ENCODE assay signal across 11 cellular contexts in the genomic region with DNA sequence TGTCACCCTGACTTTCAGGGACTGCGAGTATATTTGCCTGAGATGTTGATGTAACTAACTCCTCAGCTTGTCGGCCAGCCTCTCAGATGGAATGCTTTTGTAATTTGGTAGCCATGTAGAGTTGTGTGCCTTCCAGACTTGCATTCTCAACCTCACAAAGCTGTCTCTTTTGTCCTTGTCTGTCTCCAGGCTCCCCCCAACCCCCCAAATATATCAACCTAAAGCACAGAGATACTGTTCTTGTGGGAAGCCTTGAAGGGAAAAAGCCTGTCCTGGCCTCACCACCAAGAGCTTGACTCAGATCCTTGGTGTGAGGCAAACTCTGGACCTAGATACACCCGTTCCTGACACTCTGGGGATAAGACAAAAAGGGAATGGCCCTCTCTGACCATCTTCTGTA. TPM values are rescaled to one million over a fixed set of nuclear protein-coding genes. Genes with fewer than 3 reads are reported as not detected.
A peak's percentile ranks its signal among the peaks of the same experiment; 100 is the strongest.
DNase-seq lines count a peak whose midpoint lies in the region; ATAC-seq, FAIRE-seq and TF ChIP-seq lines count a peak whose summit lies in the region.
"Had no signal": no experiment of that assay in that cellular context is flagged by ENCODE, and none has a peak within 500 bp of the region (broad histone marks: within the 10 kb centered on the region; RNA-seq: fewer than 3 reads in every experiment).

No MANE protein-coding gene starts in this region.

- H3K36me3 ChIP-seq in heart right ventricle (peaks cover 0 to 21% (median 0%) of the 10 kb centered on the region in 9 donors), H1 (ENCODE audit: control insufficient read depth in 2 of 4, insufficient read depth in 4 of 4, low read length in 3 of 4) (peaks cover 0 to 3% (median 0%) of the 10 kb centered on the region in 4 experiments; a peak in 2 of 8 replicates), vagina (no peaks in the 10 kb centered on the region)

- no peak overlapping the region for H3K56ac ChIP-seq in H1 (replicated peaks; ENCODE audit: insufficient read length, low read depth, low read length)

- FAIRE-seq in H1 (lab: Jason Lieb, UNC), result no peak

- H3K27me3 ChIP-seq in heart right ventricle (no peaks in the 10 kb centered on the region), H1 (replicated peaks in 1 of 4; ENCODE audit: control insufficient read depth in 3 of 4, extremely low read depth in 1 of 4, insufficient read depth in 3 of 4, low read length in 3 of 4) (no peaks in the 10 kb centered on the region), vagina (no peaks in the 10 kb centered on the region)

- H3K9me3 ChIP-seq in heart right ventricle (no peaks in the 10 kb centered on the region), H1 (ENCODE audit: insufficient read depth in 2 of 2, low read depth in 1 of 2, low read length in 1 of 2) (no peaks in the 10 kb centered on the region), vagina (no peaks in the 10 kb centered on the region)

- no peak overlapping the region for H3K23ac ChIP-seq in H1 (ENCODE audit: insufficient read length)

- H3K27me3 Mint-ChIP-seq in nephron progenitor cell (ENCODE audit: low read depth, poor library complexity), result no peaks in the 10 kb centered on the region
- H3K27me3 Mint-ChIP-seq: activated naive CD8-positive, alpha-beta T cell treated with anti-CD3 and anti-CD28 coated beads, Interleukin-2, amount 10 ng/mL, durations not matched to agents 7 days and 5 days had no signal

- no peak overlapping the region for H2BK15ac ChIP-seq in H1 (ENCODE audit: low read length)

- CTCF ChIA-PET in H1 (lab: Charles Lee; ENCODE audit: partially characterized antibody), result interaction anchor here (1.2 to 4.9 kb wide), 9 partner anchors 11 to 84 kb away, joined by 3 to 40 read pairs (median 5); a partner anchor contains a TSS

- H3K23me2 ChIP-seq in H1 (ENCODE audit: low read depth, low read length), result peaks cover 2% of the 10 kb centered on the region; the same call in 1 of the 2 replicates

- no peak for TF ChIP-seq EP300 in H1 (IDR thresholded peaks at IDR 0.05; ENCODE audit: borderline replicate concordance in 1 of 2, low read depth in 2 of 2, low read length in 2 of 2)

- TF ChIP-seq POLR2A in H1 (IDR thresholded peaks at IDR 0.05; ENCODE audit: control extremely low read depth in 1 of 2, low read depth in 2 of 2, low read length in 2 of 2), result no peak
- no peak for TF ChIP-seq POLR2A in vagina (IDR thresholded peaks at IDR 0.05)

- no peak for TF ChIP-seq RAD21 in H1 (IDR thresholded peaks at IDR 0.05 in 1 of 2, conservative IDR thresholded peaks at IDR 0.05 in 1 of 2; ENCODE audit: low read depth in 2 of 2, low read length in 2 of 2)

- no peak overlapping the region for H3K4me2 ChIP-seq in H1 (ENCODE audit: insufficient read depth in 1 of 2, low read depth in 2 of 2, low read length in 2 of 2)

- intact Hi-C loops in heart right ventricle (cut with DNase I) (loop anchor here in 1 of 10 donors (5.0 kb wide), 1 partner anchor 37 kb away; a partner anchor contains a TSS), left cardiac atrium (cut with DNase I) (no loop called here), vagina (cut with DNase I) (no loop called here)

- DNase-seq in heart right ventricle (no peak), left cardiac atrium (no peak), H1 (ENCODE audit: low read depth in 1 of 2, low spot score in 2 of 2) (no peak), nephron progenitor cell (no peak), vagina (ENCODE audit: extremely low spot score in 2 of 2) (no peak), NCI-H187 (lab: John Stamatoyannopoulos, UW) (no peak)
- DNase-seq: activated naive CD8-positive, alpha-beta T cell treated with anti-CD3 and anti-CD28 coated beads, Interleukin-2, amount 10 ng/mL, durations not matched to agents 7 days and 5 days; NCI-H2081 had no signal

- no peak overlapping the region for H3K18ac ChIP-seq in H1 (ENCODE audit: extremely low read depth, low read length)

- POLR2A ChIA-PET in H1 (lab: Charles Lee; ENCODE audit: partially characterized antibody), result interaction anchor here (1.0 to 1.8 kb wide), 3 partner anchors 9 to 81 kb away, joined by 3 to 7 read pairs (median 3); no protein-coding TSS in a partner anchor

- no peak overlapping the region for H3K4me3 ChIP-seq in heart right ventricle
- H3K4me3 ChIP-seq in H1 (ENCODE audit: extremely low read depth in 1 of 4, insufficient read depth in 2 of 4, low read depth in 3 of 4, low read length in 4 of 4), result no peak overlapping the region
- H3K4me3 ChIP-seq in vagina, result no peak overlapping the region

- ATAC-seq in heart right ventricle (no peak), left cardiac atrium (no peak), GM21825 (IDR thresholded peaks at IDR 0.05; ENCODE audit: unreplicated experiment) (no peak), HG02981 (IDR thresholded peaks at IDR 0.05; ENCODE audit: unreplicated experiment) (no peak)

- no peak overlapping the region for H2BK12ac ChIP-seq in H1 (ENCODE audit: low read depth, low read length)

- H2BK20ac ChIP-seq in H1 (ENCODE audit: low read length), result no peak overlapping the region

- no peak overlapping the region for H4K91ac ChIP-seq in H1 (replicated peaks; ENCODE audit: insufficient read length, low read length)

- no peak overlapping the region for H2AK5ac ChIP-seq in H1 (ENCODE audit: low read depth, low read length)

- H3K36me3 Mint-ChIP-seq in nephron progenitor cell (ENCODE audit: low read depth), result peaks cover 29% of the 10 kb centered on the region

- H3K27ac ChIP-seq in heart right ventricle (peak overlapping the region in 9 of 10 donors; percentile 22 to 86 (median 69)), H1 (ENCODE audit: low read depth, low read length) (no peak overlapping the region), vagina (peak overlapping the region; percentile 72)

- 74 to 75% methylated on average over 3 of the region's 3 CpGs for WGBS in heart right ventricle, 2 donors
- WGBS in H1 (ENCODE audit: extremely low coverage in 1 of 2, insufficient coverage in 1 of 2, insufficient read length in 1 of 2, insufficient replicate concordance in 2 of 2, low coverage in 1 of 2, low lambda C conversion rate in 2 of 2, missing lambda C conversion rate in 1 of 2), 2 experiments, result 91% methylated on average over 3 of the region's 3 CpGs; no CpG with 5 or more reads in 1 of the 2 experiments

- H3K14ac ChIP-seq in H1 (ENCODE audit: insufficient read length), result no peak overlapping the region

- peaks cover 2% of the 10 kb centered on the region for H3K4me1 Mint-ChIP-seq in nephron progenitor cell

- TF ChIP-seq CTCF in heart right ventricle (IDR thresholded peaks at IDR 0.05), result no peak
- no peak for TF ChIP-seq CTCF in H1 (IDR thresholded peaks at IDR 0.05; ENCODE audit: control extremely low read depth in 1 of 3, insufficient read depth in 1 of 3, low read depth in 1 of 3, low read length in 3 of 3)
- TF ChIP-seq CTCF in nephron progenitor cell (IDR thresholded peaks at IDR 0.05), result no peak
- TF ChIP-seq CTCF in vagina (IDR thresholded peaks at IDR 0.05), result no peak

- peak overlapping the region; percentile 68 for H3K27ac Mint-ChIP-seq in nephron progenitor cell
- H3K27ac Mint-ChIP-seq: activated naive CD8-positive, alpha-beta T cell treated with anti-CD3 and anti-CD28 coated beads, Interleukin-2, amount 10 ng/mL, durations not matched to agents 7 days and 5 days had no signal

- H3K4me1 ChIP-seq in heart right ventricle (peaks cover 25 to 86% (median 73%) of the 10 kb centered on the region in 9 donors), H1 (replicated peaks in 1 of 4; ENCODE audit: control insufficient read depth in 3 of 4, insufficient read depth in 4 of 4, low read length in 3 of 4) (no peaks in the 10 kb centered on the region), vagina (peaks cover 76% of the 10 kb centered on the region)

- no peak overlapping the region for H2BK120ac ChIP-seq in H1 (replicated peaks; ENCODE audit: low read depth, low read length)

- peaks cover 21% of the 10 kb centered on the region for H3K79me1 ChIP-seq in H1 (ENCODE audit: low read depth, low read length)

- no peak overlapping the region for H3K4ac ChIP-seq in H1 (replicated peaks; ENCODE audit: insufficient read length, low read depth, low read length)

- H2BK5ac ChIP-seq in H1 (ENCODE audit: low read depth, low read length), result no peak overlapping the region

- H2AFZ ChIP-seq in H1 (ENCODE audit: low read length), result no peak overlapping the region

- H3K79me2 ChIP-seq in H1 (ENCODE audit: control insufficient read depth in 1 of 2, insufficient read depth in 2 of 2, low read length in 2 of 2), result peaks cover 2 to 78% of the 10 kb centered on the region in 2 experiments; a peak in 3 of 4 replicates

- H4K20me1 ChIP-seq in H1 (replicated peaks in 1 of 2; ENCODE audit: control insufficient read depth in 1 of 2, insufficient read depth in 2 of 2, low read length in 2 of 2), result peaks cover 9 to 12% of the 10 kb centered on the region in 2 experiments

- H3K9me3 Mint-ChIP-seq in nephron progenitor cell, result no peaks in the 10 kb centered on the region
- H3K9me3 Mint-ChIP-seq: activated naive CD8-positive, alpha-beta T cell treated with anti-CD3 and anti-CD28 coated beads, Interleukin-2, amount 10 ng/mL, durations not matched to agents 7 days and 5 days had no signal

- no peak overlapping the region; a peak in 1 of 7 replicates for H3K9ac ChIP-seq in H1 (replicated peaks in 1 of 4; ENCODE audit: extremely low read depth in 1 of 4, low read depth in 3 of 4, low read length in 3 of 4)

- no peak overlapping the region for H4K5ac ChIP-seq in H1 (ENCODE audit: insufficient read length, low read depth, low read length)

- peak overlapping the region; percentile 29; the same call in 1 of the 2 replicates for H4K8ac ChIP-seq in H1 (ENCODE audit: extremely low read depth, insufficient read depth, low read length)

- H3K4me3 Mint-ChIP-seq in nephron progenitor cell, result no peak overlapping the region
- H3K4me3 Mint-ChIP-seq: activated naive CD8-positive, alpha-beta T cell treated with anti-CD3 and anti-CD28 coated beads, Interleukin-2, amount 10 ng/mL, durations not matched to agents 7 days and 5 days had no signal

RNA-seq across cellular contexts. Expression of a gene that starts 18.4 kb away (rescaled TPM):
- total RNA-seq in heart right ventricle, result 10 to 100 TPM; 41.7 to 64.4 (median 55.8) TPM
- 100 to 1,000 TPM in 1 of 2 donors, 10 to 100 TPM in 1; 78.4 to 115 TPM for polyA plus RNA-seq in heart right ventricle
- total RNA-seq in left cardiac atrium, result 10 to 100 TPM; 47.2 to 59.6 TPM
- 79.9 and 81.5 TPM in 2 replicates for total RNA-seq in H1 (2021; fragmentation: NEBNext Ultra II Directional; extraction: Animal tissue kit (Norgen Biotek cat#: 25700))
- polyA plus RNA-seq in H1 (2011; rRNA removed), result 63.3 and 82.1 TPM in 2 replicates
- polyA plus RNA-seq in H1 (2011; cell fraction: cytosol; rRNA removed), result 88.6 TPM
- 167 TPM for polyA plus RNA-seq in H1 (2011; cell fraction: nucleus; rRNA removed)
- polyA plus RNA-seq in H1 (2012, experiment 1 of 2), result 60.3 to 81.1 TPM (median 73.3 TPM) in 4 replicates
- polyA plus RNA-seq in H1 (2012, experiment 2 of 2), result 72.8 TPM
- polyA plus RNA-seq in H1 (2013, experiment 1 of 2), result 55.3 TPM
- polyA plus RNA-seq in H1 (2013, experiment 2 of 2), result 51.7 TPM
- 44.8 and 47.0 TPM in 2 replicates for polyA minus RNA-seq in H1 (2011; rRNA and poly(A)+ RNA removed)
- polyA minus RNA-seq in H1 (2011; cell fraction: cytosol; rRNA and poly(A)+ RNA removed), result 35.2 TPM
- polyA minus RNA-seq in H1 (2011; cell fraction: nucleus; rRNA and poly(A)+ RNA removed), result 50.9 TPM
- total RNA-seq in vagina, result 79.1 TPM

RNA-seq across cellular contexts. Expression of a gene that starts 18.6 kb away (rescaled TPM):
- 10 to 100 TPM in 8 of 10 donors, 1 to 10 TPM in 2; 9.2 to 14.4 (median 10.7) TPM for total RNA-seq in heart right ventricle
- 10 to 100 TPM in 1 of 2 donors, 1 to 10 TPM in 1; 6.3 to 32.1 TPM for polyA plus RNA-seq in heart right ventricle
- total RNA-seq in left cardiac atrium, result 10 to 100 TPM; 11.3 to 15.5 TPM
- total RNA-seq in H1 (2021; fragmentation: NEBNext Ultra II Directional; extraction: Animal tissue kit (Norgen Biotek cat#: 25700)), result 40.7 and 41.1 TPM in 2 replicates
- polyA plus RNA-seq in H1 (2011; rRNA removed), result 15.1 and 34.9 TPM in 2 replicates
- 32.7 TPM for polyA plus RNA-seq in H1 (2011; cell fraction: cytosol; rRNA removed)
- polyA plus RNA-seq in H1 (2011; cell fraction: nucleus; rRNA removed), result 166 TPM
- 29.1 to 42.9 TPM (median 40.6 TPM) in 4 replicates for polyA plus RNA-seq in H1 (2012, experiment 1 of 2)
- 39.8 TPM for polyA plus RNA-seq in H1 (2012, experiment 2 of 2)
- polyA plus RNA-seq in H1 (2013, experiment 1 of 2), result 27.4 TPM
- 25.6 TPM for polyA plus RNA-seq in H1 (2013, experiment 2 of 2)
- 34.6 and 39.9 TPM in 2 replicates for polyA minus RNA-seq in H1 (2011; rRNA and poly(A)+ RNA removed)
- 35.7 TPM for polyA minus RNA-seq in H1 (2011; cell fraction: cytosol; rRNA and poly(A)+ RNA removed)
- 79.5 TPM for polyA minus RNA-seq in H1 (2011; cell fraction: nucleus; rRNA and poly(A)+ RNA removed)
- total RNA-seq in vagina, result 44.0 TPM

RNA-seq across cellular contexts. Expression of a gene that starts 35.8 kb away (rescaled TPM):
- total RNA-seq in heart right ventricle (10 to 100 TPM in 2 of 10 donors, 1 to 10 TPM in 8; 4.7 to 11.3 (median 9.0) TPM), left cardiac atrium (10 to 100 TPM; 18.9 to 26.9 TPM), vagina (169 TPM)
- polyA plus RNA-seq in heart right ventricle (10 to 100 TPM in 1 of 2 donors, 1 to 10 TPM in 1; 4.6 to 17.0 TPM), H1 (2011; rRNA removed) (5.2 and 8.4 TPM in 2 replicates)
- total RNA-seq in H1 (2021; fragmentation: NEBNext Ultra II Directional; extraction: Animal tissue kit (Norgen Biotek cat#: 25700)), result 5.4 and 5.6 TPM in 2 replicates
- 3.5 TPM for polyA plus RNA-seq in H1 (2011; cell fraction: cytosol; rRNA removed)
- polyA plus RNA-seq in H1 (2011; cell fraction: nucleus; rRNA removed), result 12.3 TPM
- polyA plus RNA-seq in H1 (2012, experiment 1 of 2), result 4.4 to 8.2 TPM (median 6.4 TPM) in 4 replicates
- 5.0 TPM for polyA plus RNA-seq in H1 (2012, experiment 2 of 2)
- polyA plus RNA-seq in H1 (2013, experiment 1 of 2), result 10.2 TPM
- polyA plus RNA-seq in H1 (2013, experiment 2 of 2), result 7.5 TPM
- 7.9 and 8.0 TPM in 2 replicates for polyA minus RNA-seq in H1 (2011; rRNA and poly(A)+ RNA removed)
- polyA minus RNA-seq in H1 (2011; cell fraction: cytosol; rRNA and poly(A)+ RNA removed), result 7.6 TPM
- polyA minus RNA-seq in H1 (2011; cell fraction: nucleus; rRNA and poly(A)+ RNA removed), result 6.2 TPM

RNA-seq across cellular contexts. Expression of a gene that starts 52.3 kb away (rescaled TPM):
- total RNA-seq in heart right ventricle, result 10 to 100 TPM in 2 of 10 donors, 1 to 10 TPM in 8; 1.9 to 14.2 (median 6.5) TPM
- polyA plus RNA-seq in heart right ventricle, result 10 to 100 TPM in 1 of 2 donors, 1 to 10 TPM in 1; 3.1 to 19.2 TPM
- total RNA-seq in left cardiac atrium, result 10 to 100 TPM in 1 of 2 donors, 1 to 10 TPM in 1; 8.6 to 11.4 TPM
- not detected in 2 replicates for total RNA-seq in H1 (2021; fragmentation: NEBNext Ultra II Directional; extraction: Animal tissue kit (Norgen Biotek cat#: 25700))
- polyA plus RNA-seq in H1 (2011; rRNA removed), result not detected in 2 replicates
- polyA plus RNA-seq in H1 (2011; cell fraction: cytosol; rRNA removed), result not detected
- polyA plus RNA-seq in H1 (2011; cell fraction: nucleus; rRNA removed), result 0.14 TPM
- polyA plus RNA-seq in H1 (2012, experiment 1 of 2), result 0.07 to 0.79 TPM (median 0.30 TPM) in 4 replicates
- polyA plus RNA-seq in H1 (2012, experiment 2 of 2), result 0.08 TPM
- polyA plus RNA-seq in H1 (2013, experiment 1 of 2), result not detected
- polyA plus RNA-seq in H1 (2013, experiment 2 of 2), result not detected
- not detected in 2 replicates for polyA minus RNA-seq in H1 (2011; rRNA and poly(A)+ RNA removed)
- polyA minus RNA-seq in H1 (2011; cell fraction: cytosol; rRNA and poly(A)+ RNA removed), result not detected
- not detected for polyA minus RNA-seq in H1 (2011; cell fraction: nucleus; rRNA and poly(A)+ RNA removed)
- total RNA-seq in vagina, result 2.2 TPM
- total RNA-seq: HT1080 had no signal
